Comparison of ENCODE assay signal across 17 cellular contexts in the genomic region with DNA sequence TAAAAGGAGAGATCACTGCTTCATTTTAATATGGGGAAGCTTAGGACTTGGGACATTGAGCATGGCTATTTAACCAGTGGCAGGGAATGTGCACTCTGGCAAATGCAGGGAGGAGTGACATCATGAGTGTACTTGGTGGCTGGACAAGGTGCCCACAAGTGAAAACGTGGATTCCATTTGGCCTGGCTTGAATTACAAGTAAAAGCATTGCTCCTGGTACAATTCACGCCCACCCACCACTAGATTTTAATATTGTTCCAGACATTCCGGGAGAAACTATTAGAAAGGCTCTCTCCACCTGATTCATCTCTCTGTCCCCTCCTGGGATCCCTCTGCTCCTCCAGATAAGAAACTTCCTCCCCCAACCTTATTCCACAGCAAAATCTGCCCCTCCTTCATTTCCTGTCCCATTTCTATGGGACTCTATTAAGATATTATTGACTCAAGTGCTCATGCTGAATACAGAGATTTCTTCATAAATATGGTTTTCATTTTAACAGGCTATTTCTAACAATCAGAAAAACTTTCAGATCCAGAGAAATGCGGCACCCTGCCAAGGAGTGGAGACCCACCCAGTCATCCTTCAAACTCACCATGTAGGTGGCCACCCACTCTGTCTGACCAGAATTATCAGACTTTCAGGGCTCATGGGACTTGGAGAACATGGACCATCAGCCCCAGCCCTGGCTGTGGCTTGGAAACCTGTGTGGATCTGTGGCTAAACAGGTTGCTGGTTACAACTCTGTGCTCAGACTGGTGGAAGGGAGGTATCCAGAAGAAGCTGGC. TPM values are rescaled to one million over a fixed set of nuclear protein-coding genes. Genes with fewer than 3 reads are reported as not detected.
DNase-seq lines count a peak whose midpoint lies in the region; ATAC-seq, FAIRE-seq and TF ChIP-seq lines count a peak whose summit lies in the region.
"Had no signal": no experiment of that assay in that cellular context is flagged by ENCODE, and none has a peak within 500 bp of the region (broad histone marks: within the 10 kb centered on the region; RNA-seq: fewer than 3 reads in every experiment).

No MANE protein-coding gene starts in this region.

- H3K4me1 ChIP-seq in RWPE2 (ENCODE audit: insufficient read depth, poor library complexity, severe bottlenecking) (no peaks in the 10 kb centered on the region), SK-N-SH (ENCODE audit: control insufficient read depth in 1 of 2, insufficient read depth in 2 of 2, low read depth in 1 of 2, low read length in 1 of 2) (peaks cover 0 to 9% of the 10 kb centered on the region in 2 experiments; a peak in 2 of 4 replicates)

- H3K4me1 Mint-ChIP-seq in activated CD4-positive, alpha-beta T cell treated with anti-CD3 and anti-CD28 coated beads, Interleukin-2, amount 10 ng/mL, durations not matched to agents 7 days and 5 days: no peaks in the 10 kb centered on the region
- H3K4me1 Mint-ChIP-seq: activated CD4-positive, alpha-beta T cell treated with anti-CD3 and anti-CD28 coated beads, Interleukin-2, amount 10 ng/mL, durations not matched to agents 24 days and 14 days; naive thymus-derived CD4-positive, alpha-beta T cell had no signal

- TF ChIP-seq EP300 in SK-N-SH (IDR thresholded peaks at IDR 0.05; ENCODE audit: borderline replicate concordance in 1 of 2, low read depth in 1 of 2, low read length in 1 of 2): no peak

- no peaks in the 10 kb centered on the region for H3F3A ChIP-seq in SK-N-SH (replicated peaks; ENCODE audit: insufficient read depth)

- H3K27me3 ChIP-seq in RWPE2 (ENCODE audit: insufficient read depth, poor library complexity, severe bottlenecking): no peaks in the 10 kb centered on the region
- H3K27me3 ChIP-seq in SK-N-SH (ENCODE audit: insufficient read depth): no peaks in the 10 kb centered on the region
- H3K27me3 ChIP-seq: Peyer's patch had no signal

- ATAC-seq in RWPE2 (ENCODE audit: low read depth): no peak
- ATAC-seq in HG02798 (IDR thresholded peaks at IDR 0.05; ENCODE audit: poor library complexity, unreplicated experiment): no peak
- no peak for ATAC-seq in GM21737 (IDR thresholded peaks at IDR 0.05; ENCODE audit: unreplicated experiment)
- ATAC-seq: naive thymus-derived CD4-positive, alpha-beta T cell had no signal

- no peak for FAIRE-seq in urothelium cell line (lab: Jason Lieb, UNC)

- no peaks in the 10 kb centered on the region for H3K79me2 ChIP-seq in SK-N-SH (ENCODE audit: insufficient read depth)

- no peak overlapping the region for H3K9ac ChIP-seq in SK-N-SH

- peaks cover 14% of the 10 kb centered on the region for H3K27me3 Mint-ChIP-seq in activated CD4-positive, alpha-beta T cell treated with anti-CD3 and anti-CD28 coated beads, Interleukin-2, amount 10 ng/mL, durations not matched to agents 7 days and 5 days

- H3K4me2 ChIP-seq in SK-N-SH: no peak overlapping the region

- POLR2A ChIA-PET in SK-N-SH (lab: Yijun Ruan, JAX): no interaction called here
- POLR2A ChIA-PET in activated CD4-positive, alpha-beta T cell treated with anti-CD3 and anti-CD28 coated beads, Interleukin-2, amount 10 ng/mL, durations not matched to agents 7 days and 5 days (lab: Charles Lee): no interaction called here

- H3K9me3 Mint-ChIP-seq in activated CD4-positive, alpha-beta T cell treated with anti-CD3 and anti-CD28 coated beads, Interleukin-2, amount 10 ng/mL, durations not matched to agents 7 days and 5 days: no peaks in the 10 kb centered on the region
- H3K9me3 Mint-ChIP-seq: CD4-positive, alpha-beta T cell had no signal

- H3K4me3 ChIP-seq in RWPE2 (ENCODE audit: severe bottlenecking) (no peak overlapping the region), epithelial cell of proximal tubule (ENCODE audit: low read depth, low read length) (peak overlapping the region; percentile 5), SK-N-SH (ENCODE audit: low read depth in 2 of 2, low read length in 1 of 2) (no peak overlapping the region)
- H3K4me3 ChIP-seq: Peyer's patch had no signal

- H3K4me3 Mint-ChIP-seq in activated CD4-positive, alpha-beta T cell treated with anti-CD3 and anti-CD28 coated beads, Interleukin-2, amount 10 ng/mL, durations not matched to agents 7 days and 5 days: no peak overlapping the region
- H3K4me3 Mint-ChIP-seq: activated CD4-positive, alpha-beta T cell treated with anti-CD3 and anti-CD28 coated beads, Interleukin-2, amount 10 ng/mL, durations not matched to agents 24 days and 14 days; CD4-positive, alpha-beta T cell; naive thymus-derived CD4-positive, alpha-beta T cell had no signal

- no peaks in the 10 kb centered on the region for H4K20me1 ChIP-seq in SK-N-SH (ENCODE audit: insufficient read depth)

- no peak overlapping the region for H3K27ac Mint-ChIP-seq in activated CD4-positive, alpha-beta T cell treated with anti-CD3 and anti-CD28 coated beads, Interleukin-2, amount 10 ng/mL, durations not matched to agents 7 days and 5 days
- H3K27ac Mint-ChIP-seq: activated CD4-positive, alpha-beta T cell treated with anti-CD3 and anti-CD28 coated beads, Interleukin-2, amount 10 ng/mL, durations not matched to agents 24 days and 14 days; CD4-positive, alpha-beta T cell; naive thymus-derived CD4-positive, alpha-beta T cell had no signal

- H3K36me3 ChIP-seq in RWPE2 (ENCODE audit: low read depth) (no peaks in the 10 kb centered on the region), SK-N-SH (replicated peaks in 1 of 2; ENCODE audit: control insufficient read depth in 1 of 2, insufficient read depth in 2 of 2, low read length in 1 of 2) (no peaks in the 10 kb centered on the region)
- H3K36me3 ChIP-seq: Peyer's patch had no signal

- TF ChIP-seq RAD21 in SK-N-SH (IDR thresholded peaks at IDR 0.05; ENCODE audit: low read length): no peak

- TF ChIP-seq CTCF in RWPE2 (IDR thresholded peaks at IDR 0.05; ENCODE audit: poor library complexity, severe bottlenecking) (no peak), epithelial cell of proximal tubule (conservative IDR thresholded peaks at IDR 0.05; ENCODE audit: low read depth, low read length) (no peak), SK-N-SH (IDR thresholded peaks at IDR 0.05) (no peak)

- no peaks in the 10 kb centered on the region for H3K36me3 Mint-ChIP-seq in activated CD4-positive, alpha-beta T cell treated with anti-CD3 and anti-CD28 coated beads, Interleukin-2, amount 10 ng/mL, durations not matched to agents 7 days and 5 days (ENCODE audit: low read depth)
- H3K36me3 Mint-ChIP-seq: naive thymus-derived CD4-positive, alpha-beta T cell had no signal

- CTCF ChIA-PET in SK-N-SH (lab: Yijun Ruan, JAX): no interaction called here
- CTCF ChIA-PET in activated CD4-positive, alpha-beta T cell treated with anti-CD3 and anti-CD28 coated beads, Interleukin-2, amount 10 ng/mL, durations not matched to agents 7 days and 5 days (lab: Charles Lee): no interaction called here

- H3K27ac ChIP-seq in RWPE2 (ENCODE audit: poor library complexity, severe bottlenecking) (peak overlapping the region; percentile 20), SK-N-SH (ENCODE audit: low read depth in 2 of 2, low read length in 1 of 2) (no peak overlapping the region)
- H3K27ac ChIP-seq: Peyer's patch had no signal

- no peaks in the 10 kb centered on the region for H3K9me2 ChIP-seq in SK-N-SH

- no peaks in the 10 kb centered on the region for H3K9me3 ChIP-seq in RWPE2 (ENCODE audit: severe bottlenecking)
- H3K9me3 ChIP-seq in SK-N-SH: no peaks in the 10 kb centered on the region
- H3K9me3 ChIP-seq: Peyer's patch had no signal

- H2AFZ ChIP-seq in SK-N-SH (ENCODE audit: low read depth): no peak overlapping the region

- WGBS in SK-N-SH (ENCODE audit: low lambda C conversion rate): 72% methylated on average over 4 of the region's 4 CpGs

- DNase-seq in RWPE2 (ENCODE audit: low spot score) (no peak), epithelial cell of proximal tubule (ENCODE audit: low read depth) (no peak), myocyte (ENCODE audit: low read depth) (peak; percentile 36), urothelium cell line (ENCODE audit: low spot score) (peak; percentile 43), SK-N-SH (no peak)
- no peak for DNase-seq in activated CD4-positive, alpha-beta T cell treated with anti-CD3 and anti-CD28 coated beads, Interleukin-2, amount 10 ng/mL, durations not matched to agents 7 days and 5 days
- DNase-seq: CD4-positive, alpha-beta T cell; effector memory CD4-positive, alpha-beta T cell; KG1; naive thymus-derived CD4-positive, alpha-beta T cell; NCI-H1436 treated with DMSO at 0.1 percent for 48 hours; NCI-H510A treated with DMSO at 0.1 percent for 48 hours; Peyer's patch; stimulated activated naive CD4-positive, alpha-beta T cell treated with Interleukin-2 at 50 U/mL for 16 hours had no signal

TF ChIP-seq in SK-N-SH, 30 proteins besides CTCF, POLR2A, EP300 and RAD21:
- TF ChIP-seq SMC3 (IDR thresholded peaks at IDR 0.05; ENCODE audit: low read depth, low read length): no peak
- TF ChIP-seq, protein P1, sequence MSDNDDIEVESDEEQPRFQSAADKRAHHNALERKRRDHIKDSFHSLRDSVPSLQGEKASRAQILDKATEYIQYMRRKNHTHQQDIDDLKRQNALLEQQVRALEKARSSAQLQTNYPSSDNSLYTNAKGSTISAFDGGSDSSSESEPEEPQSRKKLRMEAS (IDR thresholded peaks at IDR 0.05; ENCODE audit: low read depth): no peak
- TF ChIP-seq, protein P2, sequence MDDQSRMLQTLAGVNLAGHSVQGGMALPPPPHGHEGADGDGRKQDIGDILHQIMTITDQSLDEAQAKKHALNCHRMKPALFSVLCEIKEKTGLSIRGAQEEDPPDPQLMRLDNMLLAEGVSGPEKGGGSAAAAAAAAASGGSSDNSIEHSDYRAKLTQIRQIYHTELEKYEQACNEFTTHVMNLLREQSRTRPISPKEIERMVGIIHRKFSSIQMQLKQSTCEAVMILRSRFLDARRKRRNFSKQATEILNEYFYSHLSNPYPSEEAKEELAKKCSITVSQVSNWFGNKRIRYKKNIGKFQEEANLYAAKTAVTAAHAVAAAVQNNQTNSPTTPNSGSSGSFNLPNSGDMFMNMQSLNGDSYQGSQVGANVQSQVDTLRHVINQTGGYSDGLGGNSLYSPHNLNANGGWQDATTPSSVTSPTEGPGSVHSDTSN (IDR thresholded peaks at IDR 0.05): no peak
- no peak for TF ChIP-seq GABPA (IDR thresholded peaks at IDR 0.05; ENCODE audit: low read depth)
TF ChIP-seq in SK-N-SH: peak in this region for 0.

RNA-seq across cellular contexts. Expression of a gene that starts 43.2 kb away (rescaled TPM):
- 0.43 and 1.6 TPM in 2 replicates for total RNA-seq in epithelial cell of proximal tubule
- 79.5 and 120 TPM in 2 replicates for total RNA-seq in myocyte
- 48.8 TPM for polyA plus RNA-seq in myocyte (2012)
- 5.9 and 11.7 TPM in 2 replicates for polyA plus RNA-seq in SK-N-SH (2012; rRNA removed)
- polyA plus RNA-seq in SK-N-SH (2012; cell fraction: cytosol; rRNA removed): 7.9 and 9.7 TPM in 2 replicates
- 5.4 and 7.4 TPM in 2 replicates for polyA plus RNA-seq in SK-N-SH (2012; cell fraction: nucleus; rRNA removed)
- total RNA-seq in activated CD4-positive, alpha-beta T cell treated with anti-CD3 and anti-CD28 coated beads, Interleukin-2, amount 10 ng/mL, durations not matched to agents 7 days and 5 days: not detected
- total RNA-seq: activated CD4-positive, alpha-beta T cell treated with anti-CD3 and anti-CD28 coated beads, Interleukin-2, amount 10 ng/mL, durations not matched to agents 24 days and 14 days; CD4-positive, alpha-beta T cell had no signal
- polyA plus RNA-seq: naive thymus-derived CD4-positive, alpha-beta T cell had no signal

Comparison
In these comparisons a context has a peak if more than half of its experiments do, and no peak if none do; other contexts are left out.
1. DNase-seq: peak in myocyte (single experiment) and urothelium cell line (single experiment); none in RWPE2 (single experiment), epithelial cell of proximal tubule (single experiment), SK-N-SH (single experiment) and activated CD4-positive, alpha-beta T cell treated with anti-CD3 and anti-CD28 coated beads, Interleukin-2, amount 10 ng/mL, durations not matched to agents 7 days and 5 days (single experiment).
2. RNA of a gene that starts 43.2 kb away (total RNA-seq): 79.5 to 120 TPM in myocyte; 0.43 to 1.6 TPM in epithelial cell of proximal tubule and not detected in activated CD4-positive, alpha-beta T cell treated with anti-CD3 and anti-CD28 coated beads, Interleukin-2, amount 10 ng/mL, durations not matched to agents 7 days and 5 days; every median in the first group is over 10 times any median in the second.